9 cellular contexts compared by ENCODE assay signal in genomic region chr22:17910561-17911311, GRCh38.
DNase-seq lines count a peak whose midpoint lies in the region; ATAC-seq and TF ChIP-seq lines count a peak whose summit lies in the region.
"Had no signal": no experiment of that assay in that cellular context is flagged by ENCODE, and none has a peak within 500 bp of the region (broad histone marks: within the 10 kb centered on the region; RNA-seq: fewer than 3 reads in every experiment).

No MANE protein-coding gene starts in this region.

- H3K9me3 Mint-ChIP-seq in immature natural killer cell = no peaks in the 10 kb centered on the region

- H2BK15ac ChIP-seq in neuronal stem cell (ENCODE audit: low read length) = no peak overlapping the region

- no peaks in the 10 kb centered on the region for H3K9me3 ChIP-seq in neuronal stem cell (replicated peaks in 1 of 2; ENCODE audit: control insufficient read depth in 2 of 2, insufficient read depth in 1 of 2, low read depth in 1 of 2, low read length in 2 of 2)

- H4K91ac ChIP-seq in neuronal stem cell (ENCODE audit: low read depth, low read length, poor library complexity) = no peak overlapping the region

- H3K36me3 ChIP-seq in neuronal stem cell (replicated peaks in 1 of 2; ENCODE audit: control insufficient read depth in 2 of 2, insufficient read depth in 2 of 2, low read length in 2 of 2) = peaks cover 5 to 10% of the 10 kb centered on the region in 2 donors

- TF ChIP-seq CTCF in GM10266 (IDR thresholded peaks at IDR 0.05; ENCODE audit: control insufficient read depth, insufficient read depth, low read depth, missing control alignments) (peak; percentile 22), foreskin fibroblast (IDR thresholded peaks at IDR 0.05; ENCODE audit: low read depth, low read length) (peak; percentile 53)

- no peak overlapping the region for H3K18ac ChIP-seq in neuronal stem cell (ENCODE audit: low read length)

- no peak overlapping the region for H2BK12ac ChIP-seq in neuronal stem cell (ENCODE audit: low read length)

- H4K8ac ChIP-seq in neuronal stem cell (ENCODE audit: low read depth, low read length) = no peak overlapping the region

- no peak overlapping the region for H3K4me3 Mint-ChIP-seq in immature natural killer cell

- peaks cover 18 to 27% of the 10 kb centered on the region in 2 donors for H3K4me1 ChIP-seq in neuronal stem cell (ENCODE audit: control insufficient read depth in 2 of 2, insufficient read depth in 1 of 2, low read depth in 1 of 2, low read length in 2 of 2)

- H3K79me1 ChIP-seq in neuronal stem cell (ENCODE audit: low read depth, low read length) = peaks cover 5% of the 10 kb centered on the region

- H2BK120ac ChIP-seq in neuronal stem cell (ENCODE audit: low read depth, low read length) = no peak overlapping the region

- H3K23ac ChIP-seq in neuronal stem cell (ENCODE audit: low read depth, low read length, poor library complexity) = no peak overlapping the region

- no peaks in the 10 kb centered on the region for H3K27me3 ChIP-seq in neuronal stem cell (ENCODE audit: control insufficient read depth in 3 of 3, insufficient read depth in 3 of 3, low read depth in 1 of 3, low read length in 3 of 3)

- no peak overlapping the region for H2AK5ac ChIP-seq in neuronal stem cell (ENCODE audit: low read depth, low read length)

- H3K4me3 ChIP-seq in foreskin fibroblast (ENCODE audit: low read depth in 1 of 2, low read length in 2 of 2) (peak overlapping the region in 1 of 2 donors; percentile 29), neuronal stem cell (ENCODE audit: low read length in 2 of 2) (peak overlapping the region in 1 of 2 donors; percentile 11)

- peak overlapping the region; percentile 73 for H2AFZ ChIP-seq in neuronal stem cell (ENCODE audit: low read length)

- peak; percentile 93 for ATAC-seq in SK-N-SH treated with all-trans-retinoic acid at 6 μM for 48 hours
- no peak for ATAC-seq in GM21390 (IDR thresholded peaks at IDR 0.05; ENCODE audit: unreplicated experiment)
- no peak for ATAC-seq in GM21786 (IDR thresholded peaks at IDR 0.05; ENCODE audit: unreplicated experiment)

- no peaks in the 10 kb centered on the region for H3K36me3 Mint-ChIP-seq in immature natural killer cell

- H2BK5ac ChIP-seq in neuronal stem cell (ENCODE audit: low read length) = no peak overlapping the region

- WGBS in neuronal stem cell (ENCODE audit: extremely low coverage in 2 of 2, insufficient read length in 2 of 2, insufficient replicate concordance in 1 of 2), 2 donors = no CpG with 5 or more reads among the region's 12 CpGs

- no peak overlapping the region for H3K27ac ChIP-seq in neuronal stem cell (replicated peaks; ENCODE audit: low read length)
- H3K27ac ChIP-seq: HL-60 had no signal

- H3K4me2 ChIP-seq in neuronal stem cell (ENCODE audit: insufficient read depth, low read length, poor library complexity, severe bottlenecking) = no peak overlapping the region

- H3K27me3 Mint-ChIP-seq in immature natural killer cell (ENCODE audit: low read depth in 3 of 3) = peaks cover 0 to 3% (median 2%) of the 10 kb centered on the region in 3 donors

- DNase-seq in GM10266 (ENCODE audit: extremely low spot score) (no peak), foreskin fibroblast (peak; percentile 91 to 94), neuronal stem cell (ENCODE audit: low spot score) (no peak), DMS114 treated with DMSO at 0.1 percent for 48 hours (lab: John Stamatoyannopoulos, UW; ENCODE audit: unreplicated experiment) (no peak), immature natural killer cell (no peak)

- no peak overlapping the region for H3K4ac ChIP-seq in neuronal stem cell (ENCODE audit: low read length)

- H3K4me1 Mint-ChIP-seq in immature natural killer cell = no peaks in the 10 kb centered on the region

- H3K9ac ChIP-seq in neuronal stem cell (ENCODE audit: low read depth, low read length, poor library complexity) = no peak overlapping the region

- H3K27ac Mint-ChIP-seq in immature natural killer cell = peak overlapping the region in 1 of 6 donors; percentile 5

- H3K14ac ChIP-seq in neuronal stem cell (ENCODE audit: low read length) = no peak overlapping the region

TF ChIP-seq in SK-N-SH treated with all-trans-retinoic acid at 6 μM for 48 hours, 23 proteins besides CTCF, POLR2A, EP300 and RAD21:
- TF ChIP-seq ZFP3 (CRISPR knock-in tag; IDR thresholded peaks at IDR 0.05) = 0 out of 2 replicates have a peak, but pooled peaks have one; percentile 43
- no peak for TF ChIP-seq ESRRG (CRISPR knock-in tag; IDR thresholded peaks at IDR 0.05)

Comparison
In these comparisons a context has a peak if more than half of its experiments do, and no peak if none do; other contexts are left out.
1. DNase-seq: peak in foreskin fibroblast (2 of 2); none in GM10266 (single experiment), neuronal stem cell (single experiment), DMS114 treated with DMSO at 0.1 percent for 48 hours (single experiment) and immature natural killer cell (0 of 3).